Comparison of ENCODE assay signal across 13 cellular contexts in genomic region chr14:74514471-74514932, GRCh38. TPM values are rescaled to one million over a fixed set of nuclear protein-coding genes. Genes with fewer than 3 reads are reported as not detected.
DNase-seq lines count a peak whose midpoint lies in the region; ATAC-seq and TF ChIP-seq lines count a peak whose summit lies in the region.
"Had no signal": no experiment of that assay in that cellular context is flagged by ENCODE, and none has a peak within 500 bp of the region (broad histone marks: within the 10 kb centered on the region; RNA-seq: fewer than 3 reads in every experiment).

No MANE protein-coding gene starts in this region.

- peak overlapping the region; percentile 7; the same call in 1 of the 2 replicates for H3K4me3 ChIP-seq in GM23248
- H3K4me3 ChIP-seq: uterus had no signal

- H3K36me3 Mint-ChIP-seq in WTC11 = no peaks in the 10 kb centered on the region

- H3K9me2 ChIP-seq in GM23248 (ENCODE audit: insufficient read depth) = no peaks in the 10 kb centered on the region

- no peak overlapping the region for H2AFZ ChIP-seq in GM23248
- H2AFZ ChIP-seq: parathyroid adenoma had no signal

- H4K20me1 ChIP-seq in GM23248 (ENCODE audit: insufficient read depth) = no peaks in the 10 kb centered on the region

- peaks cover 36% of the 10 kb centered on the region for H3K4me1 Mint-ChIP-seq in WTC11

- DNase-seq in A172 (ENCODE audit: low spot score) = peak; percentile 87
- DNase-seq in GM23248 = peak; percentile 80
- peak; percentile 55 for DNase-seq in WTC11 (ENCODE audit: low spot score)
- DNase-seq in left lobe of liver (ENCODE audit: low spot score) = no peak
- DNase-seq in SHP77 treated with DMSO at 0.1 percent for 48 hours (lab: John Stamatoyannopoulos, UW) = no peak
- DNase-seq in NCI-H345 (lab: John Stamatoyannopoulos, UW) = no peak
- no peak for DNase-seq in DMS153 treated with DMSO at 0.1 percent for 48 hours (lab: John Stamatoyannopoulos, UW; ENCODE audit: unreplicated experiment)
- DNase-seq: activated CD4-positive, alpha-beta T cell treated with anti-CD3 and anti-CD28 coated beads for 4 hours; DMS53 had no signal

- H3K9me3 ChIP-seq in GM23248 (ENCODE audit: low read depth) = no peaks in the 10 kb centered on the region
- H3K9me3 ChIP-seq: uterus had no signal

- H3K27me3 ChIP-seq in GM23248 (replicated peaks; ENCODE audit: insufficient read depth) = no peaks in the 10 kb centered on the region
- H3K27me3 ChIP-seq: uterus had no signal

- peak overlapping the region; percentile 65 for H3K9ac ChIP-seq in GM23248
- H3K9ac ChIP-seq: parathyroid adenoma had no signal

- POLR2A ChIA-PET in WTC11 (lab: Charles Lee) = interaction anchor here (0.7 kb wide), 1 partner anchor 15 kb away, joined by 3 read pairs; no protein-coding TSS in a partner anchor

- peaks cover 48% of the 10 kb centered on the region for H3F3A ChIP-seq in GM23248 (ENCODE audit: insufficient read depth)

- H3K9me3 Mint-ChIP-seq in WTC11 = peaks cover 5% of the 10 kb centered on the region; the same call in 1 of the 2 replicates

- H3K27ac Mint-ChIP-seq in WTC11 = no peak overlapping the region

- WGBS in GM23248 (ENCODE audit: low coverage in 1 of 2, low lambda C conversion rate in 2 of 2, missing lambda C conversion rate in 2 of 2), 2 experiments = 55 to 58% methylated on average over 13 of the region's 13 CpGs

- peak overlapping the region; percentile 89 for H3K27ac ChIP-seq in GM23248
- H3K27ac ChIP-seq: parathyroid adenoma, uterus had no signal

- no peak for TF ChIP-seq CTCF in WTC11 (IDR thresholded peaks at IDR 0.05)

- peak; percentile 37 for ATAC-seq in WTC11
- peak; percentile 14 for ATAC-seq in left lobe of liver
- ATAC-seq in GM18873 (IDR thresholded peaks at IDR 0.05; ENCODE audit: low FRiP score, unreplicated experiment) = no peak
- ATAC-seq: HCT116 had no signal

- CTCF ChIA-PET in WTC11 (lab: Charles Lee) = interaction anchor here (0.7 to 1.3 kb wide), 3 partner anchors 12 to 59 kb away, joined by 5 to 8 read pairs (median 5); no protein-coding TSS in a partner anchor

- H3K4me1 ChIP-seq in GM23248 (ENCODE audit: insufficient read depth) = peaks cover 33% of the 10 kb centered on the region
- H3K4me1 ChIP-seq: parathyroid adenoma, uterus had no signal

- no peaks in the 10 kb centered on the region for H3K79me2 ChIP-seq in GM23248 (ENCODE audit: insufficient read depth)
- H3K79me2 ChIP-seq: parathyroid adenoma had no signal

- peaks cover 6% of the 10 kb centered on the region for H3K27me3 Mint-ChIP-seq in WTC11 (ENCODE audit: low read depth)

- H3K36me3 ChIP-seq in GM23248 (ENCODE audit: low read depth) = peaks cover 25% of the 10 kb centered on the region
- H3K36me3 ChIP-seq: uterus had no signal

- in situ Hi-C loops in GM23248 (cut with MboI) = no loop called here

- peak overlapping the region; percentile 37 for H3K4me2 ChIP-seq in GM23248 (ENCODE audit: unreplicated experiment)

- H3K4me3 Mint-ChIP-seq in WTC11 = no peak overlapping the region

TF ChIP-seq in WTC11, 78 proteins besides CTCF, POLR2A, EP300 and RAD21:
- TF ChIP-seq, protein P1, sequence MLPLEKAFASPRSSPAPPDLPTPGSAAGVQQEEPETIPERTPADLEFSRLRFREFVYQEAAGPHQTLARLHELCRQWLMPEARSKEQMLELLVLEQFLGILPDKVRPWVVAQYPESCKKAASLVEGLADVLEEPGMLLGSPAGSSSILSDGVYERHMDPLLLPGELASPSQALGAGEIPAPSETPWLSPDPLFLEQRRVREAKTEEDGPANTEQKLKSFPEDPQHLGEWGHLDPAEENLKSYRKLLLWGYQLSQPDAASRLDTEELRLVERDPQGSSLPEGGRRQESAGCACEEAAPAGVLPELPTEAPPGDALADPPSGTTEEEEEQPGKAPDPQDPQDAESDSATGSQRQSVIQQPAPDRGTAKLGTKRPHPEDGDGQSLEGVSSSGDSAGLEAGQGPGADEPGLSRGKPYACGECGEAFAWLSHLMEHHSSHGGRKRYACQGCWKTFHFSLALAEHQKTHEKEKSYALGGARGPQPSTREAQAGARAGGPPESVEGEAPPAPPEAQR (CRISPR knock-in tag; IDR thresholded peaks at IDR 0.05) = no peak
TF ChIP-seq in WTC11: peak in this region for 0.

RNA-seq across cellular contexts. Expression of gene ISCA2, which starts 20.9 kb away (rescaled TPM):
- 13.3 and 18.1 TPM in 2 replicates for total RNA-seq in A172 (2014; rRNA removed; shearing (Covaris generic))
- total RNA-seq in GM23248 (2014; rRNA removed; shearing (Covaris generic)) = 12.3 and 22.9 TPM in 2 replicates
- polyA plus RNA-seq in GM23248 (2016; fragmentation: Nextera tagmentation; extraction: Ambion mirVana) = 58.7 and 60.0 TPM in 2 replicates
- total RNA-seq in WTC11 (2021) = 49.1 to 50.6 TPM (median 50.1 TPM) in 3 replicates
- 10.0 TPM for total RNA-seq in left lobe of liver

RNA-seq across cellular contexts. Expression of gene NPC2, which starts 21.4 kb away (rescaled TPM):
- total RNA-seq in A172 (2014; rRNA removed; shearing (Covaris generic)) = 314 and 399 TPM in 2 replicates
- 105 and 156 TPM in 2 replicates for total RNA-seq in GM23248 (2014; rRNA removed; shearing (Covaris generic))
- polyA plus RNA-seq in GM23248 (2016; fragmentation: Nextera tagmentation; extraction: Ambion mirVana) = 95.2 and 103 TPM in 2 replicates
- total RNA-seq in WTC11 (2021) (139 to 155 TPM (median 150 TPM) in 3 replicates), left lobe of liver (35.4 TPM)

Comparison
In these comparisons a context has a peak if more than half of its experiments do, and no peak if none do; other contexts are left out.
1. DNase-seq: peak in A172 (single experiment), GM23248 (single experiment) and WTC11 (single experiment); none in left lobe of liver (single experiment), SHP77 treated with DMSO at 0.1 percent for 48 hours (single experiment), NCI-H345 (single experiment) and DMS153 treated with DMSO at 0.1 percent for 48 hours (single experiment).